8 cellular contexts compared by ENCODE assay signal in the genomic region with DNA sequence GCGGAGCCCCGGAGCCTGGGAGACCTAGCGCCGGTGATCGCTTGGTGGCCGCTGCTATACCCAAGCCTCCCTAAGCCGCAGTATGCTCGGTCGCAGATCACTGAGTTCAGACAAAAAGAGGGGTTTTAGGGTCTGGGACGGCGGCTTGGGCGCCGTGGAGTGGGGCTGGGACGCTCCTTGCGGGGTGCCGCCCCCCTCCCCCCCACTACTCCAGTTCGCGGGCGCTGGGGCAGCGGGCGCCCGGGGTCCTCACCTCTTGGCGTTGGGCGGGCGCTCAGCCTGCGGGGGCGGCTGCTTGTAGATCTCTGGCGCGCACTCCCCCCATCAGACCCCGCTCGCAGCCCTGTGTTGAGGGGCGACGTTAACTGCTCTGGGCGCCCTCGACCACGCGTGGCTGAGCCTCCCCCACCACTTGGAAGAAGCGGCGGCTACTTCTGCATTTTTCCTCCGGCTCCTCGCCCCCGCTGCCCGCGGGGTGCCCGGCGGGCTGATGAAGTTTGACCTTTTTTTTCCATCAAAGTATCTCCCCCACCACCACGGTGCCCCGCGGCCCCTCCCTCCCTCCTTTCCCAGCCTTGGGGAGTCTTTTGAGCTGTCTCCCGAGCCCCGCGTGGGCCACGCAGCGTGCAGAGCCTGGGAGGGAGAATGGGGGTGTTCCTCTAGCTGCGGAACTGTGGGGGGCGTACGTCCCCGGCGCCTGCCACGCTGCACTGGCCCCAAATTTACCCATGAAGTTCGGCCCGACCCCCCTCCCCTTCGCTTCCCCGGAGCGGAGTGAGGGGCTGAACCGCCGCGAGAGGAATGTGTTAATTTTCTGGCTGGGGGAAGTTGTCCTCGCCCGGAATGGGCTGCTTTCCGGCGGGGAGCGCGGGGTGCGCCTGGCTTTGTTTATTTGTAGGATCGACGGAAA. TPM values are rescaled to one million over a fixed set of nuclear protein-coding genes. Genes with fewer than 3 reads are reported as not detected.
DNase-seq lines count a peak whose midpoint lies in the region; ATAC-seq and TF ChIP-seq lines count a peak whose summit lies in the region.

No MANE protein-coding gene starts in this region.

- H3K4me1 ChIP-seq in left ventricle myocardium inferior (peaks cover 77% of the 10 kb centered on the region), foreskin keratinocyte (no peaks in the 10 kb centered on the region)

- no peaks in the 10 kb centered on the region for H3K9me3 ChIP-seq in left ventricle myocardium inferior (replicated peaks)

- peaks cover 45% of the 10 kb centered on the region for H3K4me1 Mint-ChIP-seq in activated T-cell treated with anti-CD3 and anti-CD28 coated beads, Interleukin-2, amount 50 U/mL, for 72 hours (ENCODE audit: low read depth)

- no peaks in the 10 kb centered on the region for H3K9me3 Mint-ChIP-seq in activated T-cell treated with anti-CD3 and anti-CD28 coated beads, Interleukin-2, amount 50 U/mL, for 72 hours

- ATAC-seq in activated T-cell treated with anti-CD3 and anti-CD28 coated beads, Interleukin-2, amount 50 U/mL, for 72 hours (replicated peaks in 1 of 2): peak; percentile 24 to 25
- no peak for ATAC-seq in GM19328 (IDR thresholded peaks at IDR 0.05; ENCODE audit: unreplicated experiment)
- no peak for ATAC-seq in foreskin keratinocyte

- no peaks in the 10 kb centered on the region for H3K36me3 ChIP-seq in left ventricle myocardium inferior

- no peak for TF ChIP-seq CTCF in HL-60 (IDR thresholded peaks at IDR 0.05; ENCODE audit: insufficient read depth, low read length)
- no peak for TF ChIP-seq CTCF in left ventricle myocardium inferior (IDR thresholded peaks at IDR 0.05; ENCODE audit: borderline replicate concordance)
- no peak for TF ChIP-seq CTCF in retinal pigment epithelial cell (conservative IDR thresholded peaks at IDR 0.05; ENCODE audit: low read depth, low read length)
- no peak for TF ChIP-seq CTCF in foreskin keratinocyte (conservative IDR thresholded peaks at IDR 0.05)

- H3K27ac ChIP-seq in HL-60 (replicated peaks): peak overlapping the region; percentile 92
- peak overlapping the region; percentile 91 for H3K27ac ChIP-seq in left ventricle myocardium inferior (replicated peaks)
- H3K27ac ChIP-seq in foreskin keratinocyte: no peak overlapping the region

- H3K27me3 ChIP-seq in HL-60 (ENCODE audit: insufficient read depth, poor library complexity, severe bottlenecking) (no peaks in the 10 kb centered on the region), left ventricle myocardium inferior (ENCODE audit: low read depth) (no peaks in the 10 kb centered on the region), foreskin keratinocyte (peaks cover 63% of the 10 kb centered on the region)

- DNase-seq in CD1c-positive myeloid dendritic cell (ENCODE audit: extremely low spot score): peak; percentile 87
- DNase-seq in HL-60 (ENCODE audit: low read depth in 1 of 2, low spot score in 1 of 2): peak in 1 of 2 experiments; percentile 53
- DNase-seq in activated T-cell treated with anti-CD3 and anti-CD28 coated beads, Interleukin-2, amount 50 U/mL, for 72 hours: peak; percentile 25 to 37
- DNase-seq in left ventricle myocardium inferior: peak; percentile 34
- DNase-seq in retinal pigment epithelial cell (ENCODE audit: low read depth): no peak
- DNase-seq in ACHN: no peak
- no peak for DNase-seq in foreskin keratinocyte

- intact Hi-C loops in left ventricle myocardium inferior (cut with micrococcal nuclease): no loop called here

- H3K27ac Mint-ChIP-seq in activated T-cell treated with anti-CD3 and anti-CD28 coated beads, Interleukin-2, amount 50 U/mL, for 72 hours: no peak overlapping the region

- peak overlapping the region; percentile 63 for H3K4me3 ChIP-seq in HL-60 (replicated peaks; ENCODE audit: insufficient read depth, low read length)
- peak overlapping the region; percentile 90 for H3K4me3 ChIP-seq in left ventricle myocardium inferior
- peak overlapping the region; percentile 88 for H3K4me3 ChIP-seq in retinal pigment epithelial cell (ENCODE audit: low read length)

- H3K27me3 Mint-ChIP-seq in activated T-cell treated with anti-CD3 and anti-CD28 coated beads, Interleukin-2, amount 50 U/mL, for 72 hours (ENCODE audit: low read depth): peaks cover 80% of the 10 kb centered on the region

- H3K36me3 Mint-ChIP-seq in activated T-cell treated with anti-CD3 and anti-CD28 coated beads, Interleukin-2, amount 50 U/mL, for 72 hours (ENCODE audit: insufficient read depth in 2 of 2): peaks cover 0 to 1% of the 10 kb centered on the region in 2 donors

- peak overlapping the region; percentile 92 to 93 for H3K4me3 Mint-ChIP-seq in activated T-cell treated with anti-CD3 and anti-CD28 coated beads, Interleukin-2, amount 50 U/mL, for 72 hours

- in situ Hi-C loops in ACHN (cut with HindIII; ENCODE audit: low pct_ligation_motif_present, low pct_unique_long_range_greater_than_20kb, low sequenced_read_pairs): no loop called here

RNA-seq across cellular contexts. Expression of a gene that starts 1.2 kb away (rescaled TPM):
- 1 to 10 TPM; 1.2 to 1.9 TPM for total RNA-seq in activated T-cell treated with anti-CD3 and anti-CD28 coated beads, Interleukin-2, amount 50 U/mL, for 72 hours
- 56.9 TPM for total RNA-seq in left ventricle myocardium inferior
- total RNA-seq in foreskin keratinocyte: 1.0 and 1.2 TPM in 2 replicates
- polyA plus RNA-seq in foreskin keratinocyte: 0.84 and 0.94 TPM in 2 replicates

Comparison
In these comparisons a context has a peak if more than half of its experiments do, and no peak if none do; other contexts are left out.
1. DNase-seq: peak in CD1c-positive myeloid dendritic cell (single experiment), activated T-cell treated with anti-CD3 and anti-CD28 coated beads, Interleukin-2, amount 50 U/mL, for 72 hours (2 of 2) and left ventricle myocardium inferior (single experiment); none in retinal pigment epithelial cell (single experiment), ACHN (single experiment) and foreskin keratinocyte (0 of 2).
2. ATAC-seq: peak in activated T-cell treated with anti-CD3 and anti-CD28 coated beads, Interleukin-2, amount 50 U/mL, for 72 hours (2 of 2); none in GM19328 (single experiment) and foreskin keratinocyte (single experiment).
3. RNA of a gene that starts 1.2 kb away (total RNA-seq): 56.9 TPM in left ventricle myocardium inferior (single experiment); 1.2 to 1.9 TPM in activated T-cell treated with anti-CD3 and anti-CD28 coated beads, Interleukin-2, amount 50 U/mL, for 72 hours and 1.0 to 1.2 TPM in foreskin keratinocyte; every median in the first group is over 10 times any median in the second.
4. Peak in every context shown above with its lines, with median percentiles within 50 percentile points of each other: H3K4me3 ChIP-seq.